Comparison of ENCODE assay signal across 19 cellular contexts in genomic region chr20:51738877-51739447, GRCh38. TPM values are rescaled to one million over a fixed set of nuclear protein-coding genes. Genes with fewer than 3 reads are reported as not detected.
DNase-seq lines count a peak whose midpoint lies in the region; ATAC-seq and TF ChIP-seq lines count a peak whose summit lies in the region.
"Had no signal": no experiment of that assay in that cellular context is flagged by ENCODE, and none has a peak within 500 bp of the region (broad histone marks: within the 10 kb centered on the region; RNA-seq: fewer than 3 reads in every experiment).

No MANE protein-coding gene starts in this region.

- H3K4me3 ChIP-seq in epithelial cell of esophagus (ENCODE audit: low read length), result no peak overlapping the region
- H3K4me3 ChIP-seq in neuronal stem cell (ENCODE audit: low read length in 2 of 2), result no peak overlapping the region
- H3K4me3 ChIP-seq in heart right ventricle, result no peak overlapping the region
- H3K4me3 ChIP-seq in ovary, result no peak overlapping the region
- H3K4me3 ChIP-seq: smooth muscle cell, vagina had no signal

- no peaks in the 10 kb centered on the region for H3K27me3 ChIP-seq in neuronal stem cell (ENCODE audit: control insufficient read depth in 3 of 3, insufficient read depth in 3 of 3, low read depth in 1 of 3, low read length in 3 of 3)
- H3K27me3 ChIP-seq in heart right ventricle, result no peaks in the 10 kb centered on the region
- H3K27me3 ChIP-seq in ovary, result no peaks in the 10 kb centered on the region
- H3K27me3 ChIP-seq: neutrophil, vagina had no signal

- no peak overlapping the region for H2AK5ac ChIP-seq in neuronal stem cell (ENCODE audit: low read depth, low read length)

- H3K9me3 ChIP-seq in neuronal stem cell (replicated peaks in 1 of 2; ENCODE audit: control insufficient read depth in 2 of 2, insufficient read depth in 1 of 2, low read depth in 1 of 2, low read length in 2 of 2) (peaks cover 0 to 2% of the 10 kb centered on the region in 2 donors), heart right ventricle (no peaks in the 10 kb centered on the region), ovary (no peaks in the 10 kb centered on the region)
- H3K9me3 ChIP-seq: neutrophil, vagina had no signal

- H2BK120ac ChIP-seq in neuronal stem cell (ENCODE audit: low read depth, low read length), result no peak overlapping the region

- no peak overlapping the region for H3K9ac ChIP-seq in neuronal stem cell (ENCODE audit: low read depth, low read length, poor library complexity)

- intact Hi-C loops in heart right ventricle (cut with DNase I) (loop anchor here in 1 of 10 donors (1.0 kb wide), 1 partner anchor 27 kb away; no protein-coding TSS in a partner anchor), ovary (cut with DNase I) (no loop called here)

- no peak for TF ChIP-seq CTCF in epithelial cell of esophagus (IDR thresholded peaks at IDR 0.05; ENCODE audit: insufficient read depth, low read depth, low read length, missing control alignments)
- no peak for TF ChIP-seq CTCF in heart right ventricle (IDR thresholded peaks at IDR 0.05)
- TF ChIP-seq CTCF in ovary (IDR thresholded peaks at IDR 0.05), result no peak

- H3K4me2 ChIP-seq in neuronal stem cell (ENCODE audit: insufficient read depth, low read length, poor library complexity, severe bottlenecking), result no peak overlapping the region
- H3K4me2 ChIP-seq: smooth muscle cell had no signal

- peaks cover 3% of the 10 kb centered on the region for H3K79me1 ChIP-seq in neuronal stem cell (ENCODE audit: low read depth, low read length)

- no peak overlapping the region for H4K8ac ChIP-seq in neuronal stem cell (ENCODE audit: low read depth, low read length)

- H3K36me3 ChIP-seq in neuronal stem cell (replicated peaks in 1 of 2; ENCODE audit: control insufficient read depth in 2 of 2, insufficient read depth in 2 of 2, low read length in 2 of 2) (no peaks in the 10 kb centered on the region), heart right ventricle (no peaks in the 10 kb centered on the region), ovary (no peaks in the 10 kb centered on the region)
- H3K36me3 ChIP-seq: neutrophil, vagina had no signal

- H3K4ac ChIP-seq in neuronal stem cell (ENCODE audit: low read length), result no peak overlapping the region

- H3K4me1 ChIP-seq in neuronal stem cell (ENCODE audit: control insufficient read depth in 2 of 2, insufficient read depth in 1 of 2, low read depth in 1 of 2, low read length in 2 of 2) (peaks cover 0 to 4% of the 10 kb centered on the region in 2 donors), heart right ventricle (peaks cover 0 to 30% (median 4%) of the 10 kb centered on the region in 9 donors), ovary (ENCODE audit: insufficient read depth) (peaks cover 4% of the 10 kb centered on the region)

- TF ChIP-seq EP300 in ovary (IDR thresholded peaks at IDR 0.05), result no peak

- TF ChIP-seq POLR2A in ovary (IDR thresholded peaks at IDR 0.05), result no peak

- peak; percentile 77 for DNase-seq in A172 (ENCODE audit: low spot score)
- DNase-seq in HT-29 (ENCODE audit: low spot score), result peak; percentile 85
- peak; percentile 46 for DNase-seq in epithelial cell of esophagus (ENCODE audit: low read depth)
- no peak for DNase-seq in neuronal stem cell (ENCODE audit: low spot score)
- DNase-seq in heart right ventricle, result no peak
- DNase-seq in ovary, result no peak
- no peak for DNase-seq in NCI-H2171 (lab: John Stamatoyannopoulos, UW)
- DNase-seq: activated CD4-positive, CD25-positive, alpha-beta regulatory T cell treated with anti-CD3 and anti-CD28 coated beads, Interleukin-2, amount 50 U/mL, for 72 hours; activated naive CD8-positive, alpha-beta T cell treated with anti-CD3 and anti-CD28 coated beads, Interleukin-2, amount 10 ng/mL, durations not matched to agents 7 days and 5 days; DMS153; glutamatergic neuron; NCI-H1105 treated with DMSO at 0.1 percent for 48 hours; NCI-H2081 treated with DMSO at 0.1 percent for 48 hours; stimulated activated CD4-positive, alpha-beta T cell treated with anti-CD3 and anti-CD28 coated beads, Interleukin-2, amount 100 ng/mL, for 48 hours had no signal

- no CpG with 5 or more reads among the region's 12 CpGs for whole genome bisulfite sequencing in neuronal stem cell (ENCODE audit: extremely low coverage in 2 of 2, insufficient read length in 2 of 2, insufficient replicate concordance in 1 of 2), 2 donors
- WGBS in heart right ventricle, 2 donors, result 94 to 98% methylated on average over 12 of the region's 12 CpGs
- WGBS in ovary, 3 donors, result 94 to 98% (median 96%) methylated on average over 12 of the region's 12 CpGs

- no peak overlapping the region for H2BK12ac ChIP-seq in neuronal stem cell (ENCODE audit: low read length)

- H3K27ac ChIP-seq in neuronal stem cell (replicated peaks; ENCODE audit: low read length) (no peak overlapping the region), heart right ventricle (no peak overlapping the region), ovary (no peak overlapping the region)
- H3K27ac ChIP-seq: C4-2B, neutrophil, vagina had no signal

- no peak overlapping the region for H4K91ac ChIP-seq in neuronal stem cell (ENCODE audit: low read depth, low read length, poor library complexity)

- no peak overlapping the region for H2AFZ ChIP-seq in neuronal stem cell (ENCODE audit: low read length)

- peak overlapping the region; percentile 45 for H3K23ac ChIP-seq in neuronal stem cell (ENCODE audit: low read depth, low read length, poor library complexity)

- ATAC-seq in heart right ventricle (no peak), GM18511 (IDR thresholded peaks at IDR 0.05; ENCODE audit: unreplicated experiment) (no peak)

- H2BK15ac ChIP-seq in neuronal stem cell (ENCODE audit: low read length), result no peak overlapping the region

- H3K18ac ChIP-seq in neuronal stem cell (ENCODE audit: low read length), result peak overlapping the region; percentile 65

- H2BK5ac ChIP-seq in neuronal stem cell (ENCODE audit: low read length), result no peak overlapping the region

- no peak overlapping the region for H3K14ac ChIP-seq in neuronal stem cell (ENCODE audit: low read length)

RNA-seq across cellular contexts. Expression of gene ATP9A, which starts 29.2 kb away (rescaled TPM):
- total RNA-seq in A172 (2014; rRNA removed; shearing (Covaris generic)), result 16.3 and 19.5 TPM in 2 replicates
- total RNA-seq in HT-29 (2014; rRNA removed; shearing (Covaris generic)), result 55.1 and 70.3 TPM in 2 replicates
- polyA plus RNA-seq in neuronal stem cell (2013, experiment 1 of 2), result 8.4 TPM
- polyA plus RNA-seq in neuronal stem cell (2013, experiment 2 of 2), result 8.9 TPM
- 10 to 100 TPM; 16.5 to 32.1 (median 27.0) TPM for total RNA-seq in heart right ventricle
- 1 to 10 TPM; 3.4 to 3.9 TPM for polyA plus RNA-seq in heart right ventricle
- total RNA-seq in ovary, result 10 to 100 TPM; 20.0 to 44.6 (median 34.9) TPM
- polyA plus RNA-seq in ovary, result 10 to 100 TPM; 12.9 to 27.8 TPM

Comparison
In these comparisons a context has a peak if more than half of its experiments do, and no peak if none do; other contexts are left out.
1. DNase-seq: peak in A172 (single experiment), HT-29 (single experiment) and epithelial cell of esophagus (single experiment); none in neuronal stem cell (single experiment), heart right ventricle (0 of 2), ovary (0 of 5) and NCI-H2171 (single experiment).